In the genomic region with DNA sequence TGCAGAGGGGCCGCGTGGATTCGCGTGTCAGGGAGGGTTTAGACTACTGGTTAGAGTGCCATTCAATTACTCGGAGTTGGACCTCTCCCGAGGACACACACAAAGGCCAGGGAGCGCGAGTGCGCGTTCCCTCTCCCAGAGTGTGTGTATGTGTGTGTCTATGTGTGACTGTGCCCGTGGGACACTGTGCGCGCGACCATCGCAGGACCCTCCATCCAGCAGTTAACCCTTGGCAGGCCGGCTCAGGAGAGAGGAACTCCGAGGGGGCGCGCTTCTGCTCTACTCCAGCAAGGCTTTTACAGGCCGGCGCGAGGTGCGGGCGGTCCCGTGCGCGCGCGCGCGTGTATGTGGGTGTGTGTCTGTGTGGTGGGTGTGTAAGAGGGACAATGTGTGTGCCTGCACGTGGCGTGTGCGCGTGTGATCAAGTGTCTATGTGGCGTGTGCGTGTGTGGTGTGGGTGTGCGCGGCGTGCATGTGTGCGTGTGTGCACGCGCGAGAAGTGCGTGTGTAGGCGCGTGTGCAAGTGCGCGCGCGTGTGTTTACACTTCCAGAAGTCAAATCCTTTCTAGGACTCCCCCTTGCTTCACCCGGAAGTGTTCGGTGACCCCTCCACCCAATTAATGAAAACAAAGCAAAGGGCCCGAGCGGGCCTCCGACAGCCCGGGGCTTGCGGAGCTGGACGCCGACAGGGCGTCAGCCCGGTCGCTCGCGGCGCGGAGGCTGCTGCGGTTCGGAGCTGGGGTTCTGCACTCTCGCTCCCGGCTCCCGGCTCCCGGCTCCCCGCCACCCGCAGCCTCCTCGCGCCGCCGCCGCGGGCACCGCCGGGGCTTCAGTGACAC, we compare ENCODE assay signal across 2 cellular contexts.
TF ChIP-seq lines count a peak whose summit lies in the region.

No MANE protein-coding gene starts in this region.

TF ChIP-seq in GM23338, 12 proteins besides CTCF, POLR2A, EP300 and RAD21 (continued from another document):
- TF ChIP-seq ZNF331 (CRISPR knock-in tag; IDR thresholded peaks at IDR 0.05; ENCODE audit: low read depth) (no peak), EZH2phosphoT487 (IDR thresholded peaks at IDR 0.05; ENCODE audit: unreplicated experiment) (peak; percentile 61)

TF ChIP-seq in GM12878, 131 proteins besides CTCF, POLR2A, EP300 and RAD21 (continued from another document):
- TF ChIP-seq POU2F2 (IDR thresholded peaks at IDR 0.05; ENCODE audit: borderline replicate concordance, low read depth, low read length) (no peak), SMC3 (IDR thresholded peaks at IDR 0.05; ENCODE audit: borderline replicate concordance, low read length) (no peak), BHLHE40 (IDR thresholded peaks at IDR 0.05; ENCODE audit: borderline replicate concordance in 1 of 2, low read depth in 2 of 2, low read length in 1 of 2) (peak in 1 of 2 experiments; percentile 64; a peak in 2 of 4 replicates), CEBPB (IDR thresholded peaks at IDR 0.05; ENCODE audit: borderline replicate concordance in 1 of 2, low read depth in 2 of 2, low read length in 2 of 2) (no peak), ATF7 (IDR thresholded peaks at IDR 0.05; ENCODE audit: low read depth) (no peak), RAD51 (IDR thresholded peaks at IDR 0.05) (no peak), YY1 (IDR thresholded peaks at IDR 0.05; ENCODE audit: low read depth, low read length) (no peak), CBFB (IDR thresholded peaks at IDR 0.05; ENCODE audit: low read depth) (no peak), IKZF1 (conservative IDR thresholded peaks at IDR 0.05) (peak; percentile 4; the same call in 1 of the 2 replicates), NR2C1 (IDR thresholded peaks at IDR 0.05) (peak; percentile 81), ESRRA (IDR thresholded peaks at IDR 0.05; ENCODE audit: low read length) (no peak), HDGF (IDR thresholded peaks at IDR 0.05) (peak; percentile 73; the same call in 1 of the 2 replicates), RBBP5 (conservative IDR thresholded peaks at IDR 0.05) (no peak), CHD1 (IDR thresholded peaks at IDR 0.05; ENCODE audit: low read depth, low read length) (no peak), DPF2 (IDR thresholded peaks at IDR 0.05) (0 out of 2 replicates have a peak, but pooled peaks have one; percentile 16), TCF3 (IDR thresholded peaks at IDR 0.05; ENCODE audit: borderline replicate concordance, insufficient read depth, low read depth, low read length) (no peak), NR2F1 (conservative IDR thresholded peaks at IDR 0.05) (0 out of 2 replicates have a peak, but pooled peaks have one; percentile 44), ZNF274 (IDR thresholded peaks at IDR 0.05; ENCODE audit: insufficient read depth, insufficient read length) (no peak), GABPA (IDR thresholded peaks at IDR 0.05; ENCODE audit: low read depth) (peak; percentile 38), NBN (IDR thresholded peaks at IDR 0.05) (no peak), ZNF24 (IDR thresholded peaks at IDR 0.05) (no peak)
- TF ChIP-seq, protein P1, sequence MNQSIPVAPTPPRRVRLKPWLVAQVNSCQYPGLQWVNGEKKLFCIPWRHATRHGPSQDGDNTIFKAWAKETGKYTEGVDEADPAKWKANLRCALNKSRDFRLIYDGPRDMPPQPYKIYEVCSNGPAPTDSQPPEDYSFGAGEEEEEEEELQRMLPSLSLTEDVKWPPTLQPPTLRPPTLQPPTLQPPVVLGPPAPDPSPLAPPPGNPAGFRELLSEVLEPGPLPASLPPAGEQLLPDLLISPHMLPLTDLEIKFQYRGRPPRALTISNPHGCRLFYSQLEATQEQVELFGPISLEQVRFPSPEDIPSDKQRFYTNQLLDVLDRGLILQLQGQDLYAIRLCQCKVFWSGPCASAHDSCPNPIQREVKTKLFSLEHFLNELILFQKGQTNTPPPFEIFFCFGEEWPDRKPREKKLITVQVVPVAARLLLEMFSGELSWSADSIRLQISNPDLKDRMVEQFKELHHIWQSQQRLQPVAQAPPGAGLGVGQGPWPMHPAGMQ (IDR thresholded peaks at IDR 0.05; ENCODE audit: borderline replicate concordance): no peak
- TF ChIP-seq, protein P2, sequence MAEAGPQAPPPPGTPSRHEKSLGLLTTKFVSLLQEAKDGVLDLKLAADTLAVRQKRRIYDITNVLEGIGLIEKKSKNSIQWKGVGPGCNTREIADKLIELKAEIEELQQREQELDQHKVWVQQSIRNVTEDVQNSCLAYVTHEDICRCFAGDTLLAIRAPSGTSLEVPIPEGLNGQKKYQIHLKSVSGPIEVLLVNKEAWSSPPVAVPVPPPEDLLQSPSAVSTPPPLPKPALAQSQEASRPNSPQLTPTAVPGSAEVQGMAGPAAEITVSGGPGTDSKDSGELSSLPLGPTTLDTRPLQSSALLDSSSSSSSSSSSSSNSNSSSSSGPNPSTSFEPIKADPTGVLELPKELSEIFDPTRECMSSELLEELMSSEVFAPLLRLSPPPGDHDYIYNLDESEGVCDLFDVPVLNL (IDR thresholded peaks at IDR 0.05; ENCODE audit: low read depth, low read length): no peak
- TF ChIP-seq, protein P3, sequence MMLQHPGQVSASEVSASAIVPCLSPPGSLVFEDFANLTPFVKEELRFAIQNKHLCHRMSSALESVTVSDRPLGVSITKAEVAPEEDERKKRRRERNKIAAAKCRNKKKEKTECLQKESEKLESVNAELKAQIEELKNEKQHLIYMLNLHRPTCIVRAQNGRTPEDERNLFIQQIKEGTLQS (IDR thresholded peaks at IDR 0.05; ENCODE audit: borderline replicate concordance, extremely low read depth, low read depth, low read length): no peak
- TF ChIP-seq, protein P4, sequence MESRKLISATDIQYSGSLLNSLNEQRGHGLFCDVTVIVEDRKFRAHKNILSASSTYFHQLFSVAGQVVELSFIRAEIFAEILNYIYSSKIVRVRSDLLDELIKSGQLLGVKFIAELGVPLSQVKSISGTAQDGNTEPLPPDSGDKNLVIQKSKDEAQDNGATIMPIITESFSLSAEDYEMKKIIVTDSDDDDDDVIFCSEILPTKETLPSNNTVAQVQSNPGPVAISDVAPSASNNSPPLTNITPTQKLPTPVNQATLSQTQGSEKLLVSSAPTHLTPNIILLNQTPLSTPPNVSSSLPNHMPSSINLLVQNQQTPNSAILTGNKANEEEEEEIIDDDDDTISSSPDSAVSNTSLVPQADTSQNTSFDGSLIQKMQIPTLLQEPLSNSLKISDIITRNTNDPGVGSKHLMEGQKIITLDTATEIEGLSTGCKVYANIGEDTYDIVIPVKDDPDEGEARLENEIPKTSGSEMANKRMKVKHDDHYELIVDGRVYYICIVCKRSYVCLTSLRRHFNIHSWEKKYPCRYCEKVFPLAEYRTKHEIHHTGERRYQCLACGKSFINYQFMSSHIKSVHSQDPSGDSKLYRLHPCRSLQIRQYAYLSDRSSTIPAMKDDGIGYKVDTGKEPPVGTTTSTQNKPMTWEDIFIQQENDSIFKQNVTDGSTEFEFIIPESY (IDR thresholded peaks at IDR 0.05): peak; percentile 18; the same call in 1 of the 2 replicates
- TF ChIP-seq, protein P5, sequence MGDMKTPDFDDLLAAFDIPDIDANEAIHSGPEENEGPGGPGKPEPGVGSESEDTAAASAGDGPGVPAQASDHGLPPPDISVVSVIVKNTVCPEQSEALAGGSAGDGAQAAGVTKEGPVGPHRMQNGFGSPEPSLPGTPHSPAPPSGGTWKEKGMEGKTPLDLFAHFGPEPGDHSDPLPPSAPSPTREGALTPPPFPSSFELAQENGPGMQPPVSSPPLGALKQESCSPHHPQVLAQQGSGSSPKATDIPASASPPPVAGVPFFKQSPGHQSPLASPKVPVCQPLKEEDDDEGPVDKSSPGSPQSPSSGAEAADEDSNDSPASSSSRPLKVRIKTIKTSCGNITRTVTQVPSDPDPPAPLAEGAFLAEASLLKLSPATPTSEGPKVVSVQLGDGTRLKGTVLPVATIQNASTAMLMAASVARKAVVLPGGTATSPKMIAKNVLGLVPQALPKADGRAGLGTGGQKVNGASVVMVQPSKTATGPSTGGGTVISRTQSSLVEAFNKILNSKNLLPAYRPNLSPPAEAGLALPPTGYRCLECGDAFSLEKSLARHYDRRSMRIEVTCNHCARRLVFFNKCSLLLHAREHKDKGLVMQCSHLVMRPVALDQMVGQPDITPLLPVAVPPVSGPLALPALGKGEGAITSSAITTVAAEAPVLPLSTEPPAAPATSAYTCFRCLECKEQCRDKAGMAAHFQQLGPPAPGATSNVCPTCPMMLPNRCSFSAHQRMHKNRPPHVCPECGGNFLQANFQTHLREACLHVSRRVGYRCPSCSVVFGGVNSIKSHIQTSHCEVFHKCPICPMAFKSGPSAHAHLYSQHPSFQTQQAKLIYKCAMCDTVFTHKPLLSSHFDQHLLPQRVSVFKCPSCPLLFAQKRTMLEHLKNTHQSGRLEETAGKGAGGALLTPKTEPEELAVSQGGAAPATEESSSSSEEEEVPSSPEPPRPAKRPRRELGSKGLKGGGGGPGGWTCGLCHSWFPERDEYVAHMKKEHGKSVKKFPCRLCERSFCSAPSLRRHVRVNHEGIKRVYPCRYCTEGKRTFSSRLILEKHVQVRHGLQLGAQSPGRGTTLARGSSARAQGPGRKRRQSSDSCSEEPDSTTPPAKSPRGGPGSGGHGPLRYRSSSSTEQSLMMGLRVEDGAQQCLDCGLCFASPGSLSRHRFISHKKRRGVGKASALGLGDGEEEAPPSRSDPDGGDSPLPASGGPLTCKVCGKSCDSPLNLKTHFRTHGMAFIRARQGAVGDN (IDR thresholded peaks at IDR 0.05): 0 out of 2 replicates have a peak, but pooled peaks have one; percentile 34
- TF ChIP-seq, protein P6, sequence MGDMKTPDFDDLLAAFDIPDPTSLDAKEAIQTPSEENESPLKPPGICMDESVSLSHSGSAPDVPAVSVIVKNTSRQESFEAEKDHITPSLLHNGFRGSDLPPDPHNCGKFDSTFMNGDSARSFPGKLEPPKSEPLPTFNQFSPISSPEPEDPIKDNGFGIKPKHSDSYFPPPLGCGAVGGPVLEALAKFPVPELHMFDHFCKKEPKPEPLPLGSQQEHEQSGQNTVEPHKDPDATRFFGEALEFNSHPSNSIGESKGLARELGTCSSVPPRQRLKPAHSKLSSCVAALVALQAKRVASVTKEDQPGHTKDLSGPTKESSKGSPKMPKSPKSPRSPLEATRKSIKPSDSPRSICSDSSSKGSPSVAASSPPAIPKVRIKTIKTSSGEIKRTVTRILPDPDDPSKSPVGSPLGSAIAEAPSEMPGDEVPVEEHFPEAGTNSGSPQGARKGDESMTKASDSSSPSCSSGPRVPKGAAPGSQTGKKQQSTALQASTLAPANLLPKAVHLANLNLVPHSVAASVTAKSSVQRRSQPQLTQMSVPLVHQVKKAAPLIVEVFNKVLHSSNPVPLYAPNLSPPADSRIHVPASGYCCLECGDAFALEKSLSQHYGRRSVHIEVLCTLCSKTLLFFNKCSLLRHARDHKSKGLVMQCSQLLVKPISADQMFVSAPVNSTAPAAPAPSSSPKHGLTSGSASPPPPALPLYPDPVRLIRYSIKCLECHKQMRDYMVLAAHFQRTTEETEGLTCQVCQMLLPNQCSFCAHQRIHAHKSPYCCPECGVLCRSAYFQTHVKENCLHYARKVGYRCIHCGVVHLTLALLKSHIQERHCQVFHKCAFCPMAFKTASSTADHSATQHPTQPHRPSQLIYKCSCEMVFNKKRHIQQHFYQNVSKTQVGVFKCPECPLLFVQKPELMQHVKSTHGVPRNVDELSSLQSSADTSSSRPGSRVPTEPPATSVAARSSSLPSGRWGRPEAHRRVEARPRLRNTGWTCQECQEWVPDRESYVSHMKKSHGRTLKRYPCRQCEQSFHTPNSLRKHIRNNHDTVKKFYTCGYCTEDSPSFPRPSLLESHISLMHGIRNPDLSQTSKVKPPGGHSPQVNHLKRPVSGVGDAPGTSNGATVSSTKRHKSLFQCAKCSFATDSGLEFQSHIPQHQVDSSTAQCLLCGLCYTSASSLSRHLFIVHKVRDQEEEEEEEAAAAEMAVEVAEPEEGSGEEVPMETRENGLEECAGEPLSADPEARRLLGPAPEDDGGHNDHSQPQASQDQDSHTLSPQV (IDR thresholded peaks at IDR 0.05): 0 out of 2 replicates have a peak, but pooled peaks have one; percentile 38
- TF ChIP-seq, protein P7, sequence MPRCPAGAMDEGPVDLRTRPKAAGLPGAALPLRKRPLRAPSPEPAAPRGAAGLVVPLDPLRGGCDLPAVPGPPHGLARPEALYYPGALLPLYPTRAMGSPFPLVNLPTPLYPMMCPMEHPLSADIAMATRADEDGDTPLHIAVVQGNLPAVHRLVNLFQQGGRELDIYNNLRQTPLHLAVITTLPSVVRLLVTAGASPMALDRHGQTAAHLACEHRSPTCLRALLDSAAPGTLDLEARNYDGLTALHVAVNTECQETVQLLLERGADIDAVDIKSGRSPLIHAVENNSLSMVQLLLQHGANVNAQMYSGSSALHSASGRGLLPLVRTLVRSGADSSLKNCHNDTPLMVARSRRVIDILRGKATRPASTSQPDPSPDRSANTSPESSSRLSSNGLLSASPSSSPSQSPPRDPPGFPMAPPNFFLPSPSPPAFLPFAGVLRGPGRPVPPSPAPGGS (IDR thresholded peaks at IDR 0.05; ENCODE audit: borderline replicate concordance, insufficient read depth, low read depth, low read length, poor library complexity, severe bottlenecking): peak; percentile 17
- TF ChIP-seq, protein P8, sequence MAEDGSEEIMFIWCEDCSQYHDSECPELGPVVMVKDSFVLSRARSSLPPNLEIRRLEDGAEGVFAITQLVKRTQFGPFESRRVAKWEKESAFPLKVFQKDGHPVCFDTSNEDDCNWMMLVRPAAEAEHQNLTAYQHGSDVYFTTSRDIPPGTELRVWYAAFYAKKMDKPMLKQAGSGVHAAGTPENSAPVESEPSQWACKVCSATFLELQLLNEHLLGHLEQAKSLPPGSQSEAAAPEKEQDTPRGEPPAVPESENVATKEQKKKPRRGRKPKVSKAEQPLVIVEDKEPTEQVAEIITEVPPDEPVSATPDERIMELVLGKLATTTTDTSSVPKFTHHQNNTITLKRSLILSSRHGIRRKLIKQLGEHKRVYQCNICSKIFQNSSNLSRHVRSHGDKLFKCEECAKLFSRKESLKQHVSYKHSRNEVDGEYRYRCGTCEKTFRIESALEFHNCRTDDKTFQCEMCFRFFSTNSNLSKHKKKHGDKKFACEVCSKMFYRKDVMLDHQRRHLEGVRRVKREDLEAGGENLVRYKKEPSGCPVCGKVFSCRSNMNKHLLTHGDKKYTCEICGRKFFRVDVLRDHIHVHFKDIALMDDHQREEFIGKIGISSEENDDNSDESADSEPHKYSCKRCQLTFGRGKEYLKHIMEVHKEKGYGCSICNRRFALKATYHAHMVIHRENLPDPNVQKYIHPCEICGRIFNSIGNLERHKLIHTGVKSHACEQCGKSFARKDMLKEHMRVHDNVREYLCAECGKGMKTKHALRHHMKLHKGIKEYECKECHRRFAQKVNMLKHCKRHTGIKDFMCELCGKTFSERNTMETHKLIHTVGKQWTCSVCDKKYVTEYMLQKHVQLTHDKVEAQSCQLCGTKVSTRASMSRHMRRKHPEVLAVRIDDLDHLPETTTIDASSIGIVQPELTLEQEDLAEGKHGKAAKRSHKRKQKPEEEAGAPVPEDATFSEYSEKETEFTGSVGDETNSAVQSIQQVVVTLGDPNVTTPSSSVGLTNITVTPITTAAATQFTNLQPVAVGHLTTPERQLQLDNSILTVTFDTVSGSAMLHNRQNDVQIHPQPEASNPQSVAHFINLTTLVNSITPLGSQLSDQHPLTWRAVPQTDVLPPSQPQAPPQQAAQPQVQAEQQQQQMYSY (CRISPR knock-in tag; IDR thresholded peaks at IDR 0.05): no peak
